In genomic region chr9:88216132-88216995, GRCh38 we compare ENCODE assay signal across 1 cellular context.
TF ChIP-seq lines count a peak whose summit lies in the region.

No MANE protein-coding gene starts in this region.

TF ChIP-seq in GM23338, 12 proteins besides CTCF, POLR2A, EP300 and RAD21 (continued from another document):
- TF ChIP-seq, protein P1, sequence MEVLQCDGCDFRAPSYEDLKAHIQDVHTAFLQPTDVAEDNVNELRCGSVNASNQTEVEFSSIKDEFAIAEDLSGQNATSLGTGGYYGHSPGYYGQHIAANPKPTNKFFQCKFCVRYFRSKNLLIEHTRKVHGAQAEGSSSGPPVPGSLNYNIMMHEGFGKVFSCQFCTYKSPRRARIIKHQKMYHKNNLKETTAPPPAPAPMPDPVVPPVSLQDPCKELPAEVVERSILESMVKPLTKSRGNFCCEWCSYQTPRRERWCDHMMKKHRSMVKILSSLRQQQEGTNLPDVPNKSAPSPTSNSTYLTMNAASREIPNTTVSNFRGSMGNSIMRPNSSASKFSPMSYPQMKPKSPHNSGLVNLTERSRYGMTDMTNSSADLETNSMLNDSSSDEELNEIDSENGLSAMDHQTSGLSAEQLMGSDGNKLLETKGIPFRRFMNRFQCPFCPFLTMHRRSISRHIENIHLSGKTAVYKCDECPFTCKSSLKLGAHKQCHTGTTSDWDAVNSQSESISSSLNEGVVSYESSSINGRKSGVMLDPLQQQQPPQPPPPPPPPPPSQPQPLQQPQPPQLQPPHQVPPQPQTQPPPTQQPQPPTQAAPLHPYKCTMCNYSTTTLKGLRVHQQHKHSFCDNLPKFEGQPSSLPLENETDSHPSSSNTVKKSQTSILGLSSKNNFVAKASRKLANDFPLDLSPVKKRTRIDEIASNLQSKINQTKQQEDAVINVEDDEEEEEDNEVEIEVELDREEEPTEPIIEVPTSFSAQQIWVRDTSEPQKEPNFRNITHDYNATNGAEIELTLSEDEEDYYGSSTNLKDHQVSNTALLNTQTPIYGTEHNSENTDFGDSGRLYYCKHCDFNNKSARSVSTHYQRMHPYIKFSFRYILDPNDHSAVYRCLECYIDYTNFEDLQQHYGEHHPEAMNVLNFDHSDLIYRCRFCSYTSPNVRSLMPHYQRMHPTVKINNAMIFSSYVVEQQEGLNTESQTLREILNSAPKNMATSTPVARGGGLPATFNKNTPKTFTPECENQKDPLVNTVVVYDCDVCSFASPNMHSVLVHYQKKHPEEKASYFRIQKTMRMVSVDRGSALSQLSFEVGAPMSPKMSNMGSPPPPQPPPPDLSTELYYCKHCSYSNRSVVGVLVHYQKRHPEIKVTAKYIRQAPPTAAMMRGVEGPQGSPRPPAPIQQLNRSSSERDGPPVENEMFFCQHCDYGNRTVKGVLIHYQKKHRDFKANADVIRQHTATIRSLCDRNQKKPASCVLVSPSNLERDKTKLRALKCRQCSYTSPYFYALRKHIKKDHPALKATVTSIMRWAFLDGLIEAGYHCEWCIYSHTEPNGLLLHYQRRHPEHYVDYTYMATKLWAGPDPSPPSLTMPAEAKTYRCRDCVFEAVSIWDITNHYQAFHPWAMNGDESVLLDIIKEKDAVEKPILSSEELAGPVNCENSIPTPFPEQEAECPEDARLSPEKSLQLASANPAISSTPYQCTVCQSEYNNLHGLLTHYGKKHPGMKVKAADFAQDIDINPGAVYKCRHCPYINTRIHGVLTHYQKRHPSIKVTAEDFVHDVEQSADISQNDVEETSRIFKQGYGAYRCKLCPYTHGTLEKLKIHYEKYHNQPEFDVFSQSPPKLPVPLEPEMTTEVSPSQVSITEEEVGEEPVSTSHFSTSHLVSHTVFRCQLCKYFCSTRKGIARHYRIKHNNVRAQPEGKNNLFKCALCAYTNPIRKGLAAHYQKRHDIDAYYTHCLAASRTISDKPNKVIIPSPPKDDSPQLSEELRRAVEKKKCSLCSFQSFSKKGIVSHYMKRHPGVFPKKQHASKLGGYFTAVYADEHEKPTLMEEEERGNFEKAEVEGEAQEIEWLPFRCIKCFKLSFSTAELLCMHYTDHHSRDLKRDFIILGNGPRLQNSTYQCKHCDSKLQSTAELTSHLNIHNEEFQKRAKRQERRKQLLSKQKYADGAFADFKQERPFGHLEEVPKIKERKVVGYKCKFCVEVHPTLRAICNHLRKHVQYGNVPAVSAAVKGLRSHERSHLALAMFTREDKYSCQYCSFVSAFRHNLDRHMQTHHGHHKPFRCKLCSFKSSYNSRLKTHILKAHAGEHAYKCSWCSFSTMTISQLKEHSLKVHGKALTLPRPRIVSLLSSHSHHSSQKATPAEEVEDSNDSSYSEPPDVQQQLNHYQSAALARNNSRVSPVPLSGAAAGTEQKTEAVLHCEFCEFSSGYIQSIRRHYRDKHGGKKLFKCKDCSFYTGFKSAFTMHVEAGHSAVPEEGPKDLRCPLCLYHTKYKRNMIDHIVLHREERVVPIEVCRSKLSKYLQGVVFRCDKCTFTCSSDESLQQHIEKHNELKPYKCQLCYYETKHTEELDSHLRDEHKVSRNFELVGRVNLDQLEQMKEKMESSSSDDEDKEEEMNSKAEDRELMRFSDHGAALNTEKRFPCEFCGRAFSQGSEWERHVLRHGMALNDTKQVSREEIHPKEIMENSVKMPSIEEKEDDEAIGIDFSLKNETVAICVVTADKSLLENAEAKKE (CRISPR knock-in tag; IDR thresholded peaks at IDR 0.05): no peak
- TF ChIP-seq JUNB (IDR thresholded peaks at IDR 0.05; ENCODE audit: unreplicated experiment) (no peak), EZH2phosphoT487 (IDR thresholded peaks at IDR 0.05; ENCODE audit: unreplicated experiment) (no peak), NANOG (IDR thresholded peaks at IDR 0.05; ENCODE audit: borderline replicate concordance) (no peak), REST (IDR thresholded peaks at IDR 0.05; ENCODE audit: unreplicated experiment) (no peak), POLR2AphosphoS5 (IDR thresholded peaks at IDR 0.05; ENCODE audit: low read depth) (no peak), ZNF331 (CRISPR knock-in tag; IDR thresholded peaks at IDR 0.05; ENCODE audit: low read depth) (no peak), EZH2 (IDR thresholded peaks at IDR 0.05; ENCODE audit: low read depth, unreplicated experiment) (no peak), ZNF114 (CRISPR knock-in tag; IDR thresholded peaks at IDR 0.05) (no peak), STAT1 (IDR thresholded peaks at IDR 0.05; ENCODE audit: unreplicated experiment) (no peak)
